ENCODE assay signal across 21 cellular contexts in the genomic region with DNA sequence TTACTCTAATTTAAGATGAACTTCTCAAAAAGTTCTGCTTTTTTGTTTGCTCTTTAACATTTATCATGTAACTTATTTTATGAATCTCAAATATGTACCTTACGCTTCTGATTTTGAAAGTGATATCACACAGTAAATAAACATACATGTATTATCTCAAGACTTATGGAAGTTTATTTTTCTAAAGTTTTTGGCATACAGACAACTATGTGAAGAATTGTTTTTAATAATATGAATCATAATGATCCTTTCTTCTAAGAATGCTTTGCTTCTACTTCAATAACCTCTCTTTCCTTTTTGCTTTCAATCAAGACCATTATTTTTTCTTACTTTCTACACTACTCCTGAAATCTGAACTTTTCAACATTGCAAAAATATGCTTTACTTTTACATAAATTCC.
DNase-seq lines count a peak whose midpoint lies in the region; ATAC-seq and TF ChIP-seq lines count a peak whose summit lies in the region.
"Had no signal": no experiment of that assay in that cellular context is flagged by ENCODE, and none has a peak within 500 bp of the region (broad histone marks: within the 10 kb centered on the region; RNA-seq: fewer than 3 reads in every experiment).

No MANE protein-coding gene starts in this region.

- H3K9ac ChIP-seq in HUES48 (ENCODE audit: low read depth, low read length) (no peak overlapping the region), fibroblast of lung (ENCODE audit: insufficient read depth, low read length) (no peak overlapping the region)

- H3K4me1 ChIP-seq in HUES48 (ENCODE audit: control insufficient read depth, insufficient read depth, low read length) (peaks cover 36% of the 10 kb centered on the region), fibroblast of lung (ENCODE audit: control insufficient read depth, extremely low read depth, insufficient read depth, low read length) (no peaks in the 10 kb centered on the region)
- H3K4me1 ChIP-seq: right atrium auricular region had no signal

- no peak overlapping the region for H3K4me2 ChIP-seq in fibroblast of lung (ENCODE audit: extremely low read depth, insufficient read depth, low read length)

- ATAC-seq in HG02588 (IDR thresholded peaks at IDR 0.05; ENCODE audit: unreplicated experiment) = no peak
- ATAC-seq: activated naive CD8-positive, alpha-beta T cell treated with anti-CD3 and anti-CD28 coated beads, Interleukin-2, amount 50 U/mL, for 24 hours; GM12878; stimulated activated naive CD8-positive, alpha-beta T cell treated with anti-CD3 and anti-CD28 coated beads, Interleukin-15, Interleukin-2, amounts not matched to agents 100 U/mL and 50 U/mL, for 24 hours had no signal

- H3K79me2 ChIP-seq in fibroblast of lung (ENCODE audit: control insufficient read depth, insufficient read depth, low read length) = no peaks in the 10 kb centered on the region

- peak; percentile 77 for DNase-seq in amniotic epithelial cell (ENCODE audit: low read depth)
- DNase-seq in fibroblast of lung (ENCODE audit: low read depth in 2 of 2) = peak; percentile 56 to 58
- peak; percentile 20 for DNase-seq in pulmonary artery endothelial cell (ENCODE audit: low read depth, low spot score)
- DNase-seq in RKO (ENCODE audit: low spot score) = no peak
- no peak for DNase-seq in T-helper 2 cell treated with Interferon-gamma antibody and Interleukin-4, amounts not matched to agents 5 μg/mL and 100 μg/mL, for 36 hours (ENCODE audit: low spot score)
- DNase-seq: activated CD4-positive, alpha-beta memory T cell treated with anti-CD3 and anti-CD28 coated beads, Interleukin-2, amount 10 ng/mL, durations not matched to agents 7 days and 5 days; activated CD4-positive, CD25-positive, alpha-beta regulatory T cell; activated gamma-delta T cell; activated naive CD8-positive, alpha-beta T cell treated with anti-CD3 and anti-CD28 coated beads, Interleukin-2, amount 50 U/mL, for 24 hours; effector CD4-positive, alpha-beta T cell; erythroblast; mammary epithelial cell; NCI-H1436 treated with DMSO at 0.1 percent for 48 hours; NCI-H510A treated with DMSO at 0.1 percent for 48 hours; stimulated activated CD4-positive, alpha-beta T cell treated with anti-CD3 and anti-CD28 coated beads, Interleukin-4, amount 100 ng/mL, for 4 hours; stimulated activated naive CD8-positive, alpha-beta T cell treated with anti-CD3 and anti-CD28 coated beads, Interleukin-15, Interleukin-2, amounts not matched to agents 100 U/mL and 50 U/mL, for 24 hours; T-helper 9 cell had no signal

- H4K20me1 ChIP-seq in fibroblast of lung (ENCODE audit: control insufficient read depth, extremely low read depth, insufficient read depth, low read length) = no peaks in the 10 kb centered on the region

- TF ChIP-seq CTCF in fibroblast of lung (conservative IDR thresholded peaks at IDR 0.05 in 1 of 2, IDR thresholded peaks at IDR 0.05 in 1 of 2; ENCODE audit: low read depth in 1 of 2, low read length in 2 of 2) = no peak

- H2AFZ ChIP-seq in fibroblast of lung (ENCODE audit: low read length) = no peak overlapping the region

- peaks cover 15% of the 10 kb centered on the region for H3K9me3 Mint-ChIP-seq in T-helper 2 cell treated with Interferon-gamma antibody and Interleukin-4, amounts not matched to agents 5 μg/mL and 100 μg/mL, for 36 hours

- H3K4me1 Mint-ChIP-seq in T-helper 2 cell treated with Interferon-gamma antibody and Interleukin-4, amounts not matched to agents 5 μg/mL and 100 μg/mL, for 36 hours (ENCODE audit: low read depth) = no peaks in the 10 kb centered on the region
- H3K4me1 Mint-ChIP-seq: activated CD4-positive, alpha-beta memory T cell treated with anti-CD3 and anti-CD28 coated beads, Interleukin-2, amount 10 ng/mL, durations not matched to agents 7 days and 5 days; activated naive CD8-positive, alpha-beta T cell treated with anti-CD3 and anti-CD28 coated beads, Interleukin-2, amount 50 U/mL, for 24 hours had no signal

- H3K9me3 ChIP-seq in HUES48 (ENCODE audit: control insufficient read depth, insufficient read depth, low read length) (no peaks in the 10 kb centered on the region), fibroblast of lung (ENCODE audit: control insufficient read depth, insufficient read depth, low read depth, low read length) (no peaks in the 10 kb centered on the region)
- H3K9me3 ChIP-seq: right atrium auricular region had no signal

- H3K27me3 ChIP-seq in HUES48 (ENCODE audit: control insufficient read depth, insufficient read depth, low read length) = no peaks in the 10 kb centered on the region
- no peaks in the 10 kb centered on the region for H3K27me3 ChIP-seq in fibroblast of lung (ENCODE audit: control insufficient read depth, insufficient read depth, low read length)
- H3K27me3 ChIP-seq: right atrium auricular region had no signal

- no peaks in the 10 kb centered on the region for H3K36me3 Mint-ChIP-seq in T-helper 2 cell treated with Interferon-gamma antibody and Interleukin-4, amounts not matched to agents 5 μg/mL and 100 μg/mL, for 36 hours (ENCODE audit: low read depth)

- no peak overlapping the region for H3K4me3 Mint-ChIP-seq in T-helper 2 cell treated with Interferon-gamma antibody and Interleukin-4, amounts not matched to agents 5 μg/mL and 100 μg/mL, for 36 hours
- H3K4me3 Mint-ChIP-seq: activated CD4-positive, alpha-beta memory T cell treated with anti-CD3 and anti-CD28 coated beads, Interleukin-2, amount 10 ng/mL, durations not matched to agents 7 days and 5 days; activated naive CD8-positive, alpha-beta T cell treated with anti-CD3 and anti-CD28 coated beads, Interleukin-2, amount 50 U/mL, for 24 hours had no signal

- H3K36me3 ChIP-seq in HUES48 (ENCODE audit: control insufficient read depth, insufficient read depth, low read length) (no peaks in the 10 kb centered on the region), fibroblast of lung (ENCODE audit: control insufficient read depth, insufficient read depth, low read length) (no peaks in the 10 kb centered on the region)
- H3K36me3 ChIP-seq: right atrium auricular region had no signal

- H3K4me3 ChIP-seq in HUES48 (ENCODE audit: low read depth, low read length) = no peak overlapping the region; the same call in 1 of the 2 replicates
- no peak overlapping the region for H3K4me3 ChIP-seq in fibroblast of lung (replicated peaks in 1 of 4; ENCODE audit: control extremely low read depth in 1 of 4, insufficient read depth in 1 of 4, low read depth in 3 of 4, low read length in 4 of 4)
- H3K4me3 ChIP-seq: GM12878, right atrium auricular region had no signal

- no peaks in the 10 kb centered on the region for H3K27me3 Mint-ChIP-seq in T-helper 2 cell treated with Interferon-gamma antibody and Interleukin-4, amounts not matched to agents 5 μg/mL and 100 μg/mL, for 36 hours (ENCODE audit: low read depth)
- H3K27me3 Mint-ChIP-seq: activated CD4-positive, alpha-beta memory T cell treated with anti-CD3 and anti-CD28 coated beads, Interleukin-2, amount 10 ng/mL, durations not matched to agents 7 days and 5 days; activated naive CD8-positive, alpha-beta T cell treated with anti-CD3 and anti-CD28 coated beads, Interleukin-2, amount 50 U/mL, for 24 hours had no signal

- H3K27ac ChIP-seq in HUES48 (ENCODE audit: low read depth, low read length) (peak overlapping the region; percentile 61), fibroblast of lung (ENCODE audit: insufficient read depth, low read length) (no peak overlapping the region)
- H3K27ac ChIP-seq: right atrium auricular region had no signal

- no peak overlapping the region for H3K27ac Mint-ChIP-seq in T-helper 2 cell treated with Interferon-gamma antibody and Interleukin-4, amounts not matched to agents 5 μg/mL and 100 μg/mL, for 36 hours
- H3K27ac Mint-ChIP-seq: activated CD4-positive, alpha-beta memory T cell treated with anti-CD3 and anti-CD28 coated beads, Interleukin-2, amount 10 ng/mL, durations not matched to agents 7 days and 5 days; activated naive CD8-positive, alpha-beta T cell treated with anti-CD3 and anti-CD28 coated beads, Interleukin-2, amount 50 U/mL, for 24 hours had no signal

Comparison
In these comparisons a context has a peak if more than half of its experiments do, and no peak if none do; other contexts are left out.
1. DNase-seq: peak in amniotic epithelial cell (single experiment), fibroblast of lung (2 of 2) and pulmonary artery endothelial cell (single experiment); none in RKO (single experiment) and T-helper 2 cell treated with Interferon-gamma antibody and Interleukin-4, amounts not matched to agents 5 μg/mL and 100 μg/mL, for 36 hours (single experiment).